In the genomic region with DNA sequence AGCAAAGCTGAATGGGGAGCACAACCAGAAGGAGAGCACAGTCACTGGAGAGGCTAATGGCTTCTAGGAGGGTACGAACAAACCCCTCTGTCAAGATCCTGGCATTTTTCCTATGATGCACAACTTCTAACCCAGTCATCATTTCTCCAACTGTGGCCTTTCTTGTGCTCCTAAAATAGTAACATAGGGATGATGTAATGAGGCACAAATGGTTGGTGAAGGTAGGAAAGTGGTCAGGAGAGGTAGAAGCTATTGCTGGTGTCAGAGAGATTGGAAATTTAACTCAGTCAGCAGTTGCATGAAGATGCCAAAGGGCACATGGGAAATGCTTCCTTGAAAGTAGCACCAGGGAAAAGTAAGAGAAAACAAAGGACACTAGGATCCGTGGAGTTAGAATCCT, we compare ENCODE assay signal across 17 cellular contexts. TPM values are rescaled to one million over a fixed set of nuclear protein-coding genes. Genes with fewer than 3 reads are reported as not detected.
DNase-seq lines count a peak whose midpoint lies in the region; ATAC-seq, FAIRE-seq and TF ChIP-seq lines count a peak whose summit lies in the region.
"Had no signal": no experiment of that assay in that cellular context is flagged by ENCODE, and none has a peak within 500 bp of the region (broad histone marks: within the 10 kb centered on the region; RNA-seq: fewer than 3 reads in every experiment).

No MANE protein-coding gene starts in this region.

- H3K4me2 ChIP-seq in HepG2 (ENCODE audit: low read depth, low read length), result no peak overlapping the region
- 0 out of 2 replicates have a peak overlapping the region, but pooled peaks have one; percentile 1 for H3K4me2 ChIP-seq in KMS-11
- H3K4me2 ChIP-seq: A549, BLaER1 had no signal

- H3K4me3 ChIP-seq in HepG2 (replicated peaks in 1 of 3; ENCODE audit: insufficient read depth in 1 of 3, low read depth in 2 of 3, low read length in 3 of 3), result no peak overlapping the region
- no peak overlapping the region for H3K4me3 ChIP-seq in right lobe of liver
- no peak overlapping the region for H3K4me3 ChIP-seq in KMS-11 (IDR thresholded peaks at IDR 0.05; ENCODE audit: insufficient read depth, low read depth, low read length)
- H3K4me3 ChIP-seq: A549, BLaER1, HAP-1 had no signal

- no peaks in the 10 kb centered on the region for H3K9me3 ChIP-seq in HepG2 (ENCODE audit: low read length)
- no peaks in the 10 kb centered on the region for H3K9me3 ChIP-seq in right lobe of liver
- H3K9me3 ChIP-seq: A549, BLaER1, HAP-1 had no signal

- H3K4me1 ChIP-seq in HepG2 (ENCODE audit: insufficient read depth, low read length) (no peaks in the 10 kb centered on the region), right lobe of liver (no peaks in the 10 kb centered on the region), KMS-11 (ENCODE audit: low read depth, poor library complexity, severe bottlenecking) (peaks cover 12% of the 10 kb centered on the region)
- H3K4me1 ChIP-seq: A549, BLaER1 had no signal

- H2AFZ ChIP-seq in HepG2 (ENCODE audit: low read length) (no peak overlapping the region), KMS-11 (ENCODE audit: low read depth) (no peak overlapping the region)

- in situ Hi-C loops in HepG2 (cut with HindIII; ENCODE audit: extremely low pct_ligation_motif_present, low pct_unique_long_range_greater_than_20kb), result no loop called here

- intact Hi-C loops in HepG2 (cut with micrococcal nuclease; ENCODE audit: unreplicated experiment) (no loop called here), right lobe of liver (cut with DNase I) (no loop called here)

- no peak for DNase-seq in HepG2 (ENCODE audit: low spot score)
- DNase-seq in right lobe of liver, result no peak
- DNase-seq in kidney tubule cell (ENCODE audit: low spot score), result peak; percentile 2
- no peak for DNase-seq in NCI-H526 treated with DMSO at 0.1 percent for 48 hours (lab: John Stamatoyannopoulos, UW)
- DNase-seq in D341Med (ENCODE audit: low spot score), result no peak
- DNase-seq: CD4-positive, alpha-beta memory T cell; Karpas-422 had no signal

- TF ChIP-seq POLR2A in HepG2 (IDR thresholded peaks at IDR 0.05; ENCODE audit: insufficient read depth in 1 of 2, low read depth in 2 of 2, low read length in 2 of 2) (no peak), right lobe of liver (IDR thresholded peaks at IDR 0.05) (no peak)

- H3K27ac ChIP-seq in HepG2 (ENCODE audit: extremely low read length, insufficient read depth, low read length) (no peak overlapping the region), right lobe of liver (no peak overlapping the region), KMS-11 (no peak overlapping the region)
- H3K27ac ChIP-seq: 22Rv1, A549, BLaER1 had no signal

- no peak for FAIRE-seq in HepG2 (lab: Jason Lieb, UNC)
- FAIRE-seq: A549, G401.6, GM12891, GM18507 had no signal

- BruUV-seq in HepG2 (replicated peaks; lab: Mats Ljungman, UMichigan), result no TSS peak

- no peaks in the 10 kb centered on the region for H3K27me3 ChIP-seq in HepG2 (ENCODE audit: control insufficient read depth in 1 of 2, insufficient read depth in 2 of 2, low read length in 2 of 2)
- H3K27me3 ChIP-seq in right lobe of liver, result no peaks in the 10 kb centered on the region
- no peaks in the 10 kb centered on the region for H3K27me3 ChIP-seq in KMS-11 (ENCODE audit: insufficient read depth, low read depth)
- H3K27me3 ChIP-seq: BLaER1 had no signal

- no peak for TF ChIP-seq RAD21 in HepG2 (CRISPR knock-in tag; IDR thresholded peaks at IDR 0.05)

- CTCF ChIA-PET in HepG2 (lab: Yijun Ruan, JAX; ENCODE audit: low intra/inter-chr PET ratio, low total read pairs), result no interaction called here

- 94% methylated on average over 2 of the region's 2 CpGs for WGBS in HepG2 (ENCODE audit: low lambda C conversion rate)
- 81% methylated on average over 2 of the region's 2 CpGs for WGBS in right lobe of liver (ENCODE audit: insufficient coverage, low coverage, low lambda C conversion rate, missing lambda C conversion rate)

- TF ChIP-seq CTCF in HepG2 (CRISPR knock-in tag; IDR thresholded peaks at IDR 0.05) (no peak), right lobe of liver (IDR thresholded peaks at IDR 0.05) (no peak), KMS-11 (conservative IDR thresholded peaks at IDR 0.05; ENCODE audit: low read depth, low read length) (no peak)

- POLR2A ChIA-PET in HepG2 (lab: Yijun Ruan, JAX), result no interaction called here

- H3K9ac ChIP-seq in HepG2 (ENCODE audit: insufficient read depth, low read depth, low read length) (no peak overlapping the region), KMS-11 (no peak overlapping the region)
- H3K9ac ChIP-seq: BLaER1 had no signal

- no peak for TF ChIP-seq EP300 in HepG2 (IDR thresholded peaks at IDR 0.05; ENCODE audit: low read depth in 2 of 2, low read length in 2 of 2)
- no peak for TF ChIP-seq EP300 in HepG2 (CRISPR knock-in tag; IDR thresholded peaks at IDR 0.05; ENCODE audit: borderline replicate concordance)

- H3K36me3 ChIP-seq in HepG2 (replicated peaks in 1 of 2; ENCODE audit: control insufficient read depth in 1 of 2, insufficient read depth in 2 of 2, low read length in 2 of 2) (no peaks in the 10 kb centered on the region), right lobe of liver (no peaks in the 10 kb centered on the region), KMS-11 (ENCODE audit: insufficient read depth) (no peaks in the 10 kb centered on the region)
- H3K36me3 ChIP-seq: HAP-1 had no signal

- no peak for ATAC-seq in HepG2
- no peak for ATAC-seq in right lobe of liver
- ATAC-seq in GM21619 (IDR thresholded peaks at IDR 0.05; ENCODE audit: unreplicated experiment), result no peak
- no peak for ATAC-seq in GM21737 (IDR thresholded peaks at IDR 0.05; ENCODE audit: unreplicated experiment)
- ATAC-seq: A549 had no signal

- no peaks in the 10 kb centered on the region for H3K79me2 ChIP-seq in HepG2 (ENCODE audit: insufficient read depth, low read length)
- no peaks in the 10 kb centered on the region for H3K79me2 ChIP-seq in KMS-11 (ENCODE audit: insufficient read depth, low read depth)

- no peaks in the 10 kb centered on the region for H4K20me1 ChIP-seq in HepG2 (ENCODE audit: insufficient read depth, low read length)
- no peaks in the 10 kb centered on the region for H4K20me1 ChIP-seq in KMS-11 (ENCODE audit: insufficient read depth)
- H4K20me1 ChIP-seq: BLaER1 had no signal

TF ChIP-seq in HepG2, 621 proteins besides CTCF, POLR2A, EP300 and RAD21:
- TF ChIP-seq MAFF (IDR thresholded peaks at IDR 0.05; ENCODE audit: low read depth, low read length) (0 out of 2 replicates have a peak, but pooled peaks have one; percentile 7), ATF7 (IDR thresholded peaks at IDR 0.05) (0 out of 2 replicates have a peak, but pooled peaks have one; percentile 4), ATF7 (CRISPR knock-in tag; IDR thresholded peaks at IDR 0.05) (no peak), DNMT3B (CRISPR knock-in tag; conservative IDR thresholded peaks at IDR 0.05) (no peak)
TF ChIP-seq in HepG2: peak in this region for 2.

RNA-seq across cellular contexts. Expression of gene SLC10A7, which starts 52.7 kb away (rescaled TPM):
- total RNA-seq in HepG2 (2016; rRNA removed; fragmentation: Illumina TruSeq; extraction: Trizol), result 14.7 and 18.8 TPM in 2 replicates
- 1.2 and 3.0 TPM in 2 replicates for total RNA-seq in HepG2 (2016; cell fraction: cytosol; rRNA removed; fragmentation: Illumina TruSeq; extraction: Trizol; ENCODE audit: low read depth)
- total RNA-seq in HepG2 (2016; cell fraction: insoluble cytoplasmic fraction; rRNA removed; fragmentation: Illumina TruSeq; extraction: Trizol), result 11.3 and 12.7 TPM in 2 replicates
- total RNA-seq in HepG2 (2016; cell fraction: membrane; rRNA removed; fragmentation: Illumina TruSeq; extraction: Trizol), result 4.2 and 4.6 TPM in 2 replicates
- 30.7 and 36.5 TPM in 2 replicates for total RNA-seq in HepG2 (2016; cell fraction: nucleus; rRNA removed; fragmentation: Illumina TruSeq; extraction: Trizol)
- 12.7 and 18.5 TPM in 2 replicates for polyA plus RNA-seq in HepG2 (2011; rRNA removed)
- 6.6 and 9.9 TPM in 2 replicates for polyA plus RNA-seq in HepG2 (2011; cell fraction: cytosol; rRNA removed)
- 18.0 and 21.3 TPM in 2 replicates for polyA plus RNA-seq in HepG2 (2011; cell fraction: nucleus; rRNA removed)
- 6.8 and 7.2 TPM in 2 replicates for polyA plus RNA-seq in HepG2 (2012)
- polyA plus RNA-seq in HepG2 (2016; cell fraction: cytosol; fragmentation: Illumina TruSeq; extraction: Trizol; ENCODE audit: low read depth), result 0.58 and 0.92 TPM in 2 replicates
- polyA plus RNA-seq in HepG2 (2016; cell fraction: insoluble cytoplasmic fraction; fragmentation: Illumina TruSeq; extraction: Trizol; ENCODE audit: low read depth), result 9.4 and 10.9 TPM in 2 replicates
- polyA plus RNA-seq in HepG2 (2016; cell fraction: membrane; fragmentation: Illumina TruSeq; extraction: Trizol; ENCODE audit: low read depth), result 2.0 and 2.4 TPM in 2 replicates
- polyA plus RNA-seq in HepG2 (2016; cell fraction: nucleus; fragmentation: Illumina TruSeq; extraction: Trizol; ENCODE audit: insufficient read depth, low read depth), result 14.9 and 16.2 TPM in 2 replicates
- polyA minus RNA-seq in HepG2 (2011; rRNA and poly(A)+ RNA removed; ENCODE audit: low replicate concordance), result 4.7 and 10.5 TPM in 2 replicates
- polyA minus RNA-seq in HepG2 (2011; cell fraction: cytosol; rRNA and poly(A)+ RNA removed), result 7.4 and 8.6 TPM in 2 replicates
- 50.8 and 53.3 TPM in 2 replicates for polyA minus RNA-seq in HepG2 (2011; cell fraction: nucleus; rRNA and poly(A)+ RNA removed)
- total RNA-seq in right lobe of liver, result 10 to 100 TPM in 3 of 6 experiments, 1 to 10 TPM in 3; 6.3 to 13.5 (median 9.5) TPM
